In the genomic region with DNA sequence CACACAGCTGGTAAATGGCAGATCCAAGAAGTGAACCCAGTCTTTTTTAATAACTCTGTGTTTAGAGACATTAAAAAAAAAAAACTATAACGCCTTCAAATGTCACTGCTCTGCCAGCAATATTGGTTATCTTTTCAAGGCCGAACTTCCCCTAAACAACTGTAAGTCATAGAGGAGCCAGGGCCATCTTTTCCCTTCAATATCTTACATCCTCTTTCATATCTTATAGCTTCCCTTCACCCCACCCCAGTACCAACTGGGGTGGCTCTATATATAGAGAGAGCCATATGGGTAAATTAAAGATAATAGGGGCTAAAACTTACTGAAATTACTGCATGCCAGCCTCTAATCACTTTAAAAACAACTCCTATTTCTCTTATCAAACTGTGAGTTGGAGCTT, we compare ENCODE assay signal across 20 cellular contexts.
"Had no signal": no experiment of that assay in that cellular context is flagged by ENCODE, and none has a peak within 500 bp of the region (broad histone marks: within the 10 kb centered on the region; RNA-seq: fewer than 3 reads in every experiment).

No MANE protein-coding gene starts in this region.

- H3K4me3 Mint-ChIP-seq: endodermal cell; natural killer cell treated with Interleukin-12 subunit alpha and Interleukin-12 subunit beta and Interleukin-15 and Interleukin-18, amount 100 ng/mL, for 72 hours; neural progenitor cell; stimulated activated effector memory CD8-positive, alpha-beta T cell treated with anti-CD3 and anti-CD28 coated beads, Interleukin-12 subunit alpha, Interleukin-12 subunit beta, amount 100 ng/mL, for 72 hours; stimulated activated naive CD8-positive, alpha-beta T cell treated with anti-CD3 and anti-CD28 coated beads, Interleukin-15, Interleukin-2, amounts not matched to agents 100 ng/mL and 50 ng/mL, for 24 hours had no signal

- H3K27ac Mint-ChIP-seq: endodermal cell; natural killer cell treated with Interleukin-12 subunit alpha and Interleukin-12 subunit beta and Interleukin-15 and Interleukin-18, amount 100 ng/mL, for 72 hours; progenitor cell of endocrine pancreas; stimulated activated effector memory CD8-positive, alpha-beta T cell treated with anti-CD3 and anti-CD28 coated beads, Interleukin-12 subunit alpha, Interleukin-12 subunit beta, amount 100 ng/mL, for 72 hours; stimulated activated naive CD8-positive, alpha-beta T cell treated with anti-CD3 and anti-CD28 coated beads, Interleukin-15, Interleukin-2, amounts not matched to agents 100 ng/mL and 50 ng/mL, for 24 hours had no signal

- DNase-seq: effector CD4-positive, alpha-beta T cell; endodermal cell; erythroblast; foreskin keratinocyte; kidney; left cardiac atrium; left ventricle myocardium inferior; mesenchymal stem cell; midbrain; nucleus accumbens; ovary; right cardiac atrium; stimulated activated CD4-positive, alpha-beta T cell treated with anti-CD3 and anti-CD28 coated beads, Interleukin-2, amount 100 ng/mL, for 48 hours; stimulated activated CD8-positive, alpha-beta memory T cell treated with anti-CD3 and anti-CD28 coated beads, Interleukin-4, amount 100 ng/mL, for 48 hours; upper lobe of right lung had no signal

- H3K36me3 Mint-ChIP-seq: natural killer cell treated with Interleukin-12 subunit alpha and Interleukin-12 subunit beta and Interleukin-15 and Interleukin-18, amount 100 ng/mL, for 72 hours; neural progenitor cell; stimulated activated effector memory CD8-positive, alpha-beta T cell treated with anti-CD3 and anti-CD28 coated beads, Interleukin-12 subunit alpha, Interleukin-12 subunit beta, amount 100 ng/mL, for 72 hours had no signal

- ATAC-seq: foreskin keratinocyte; left cardiac atrium; natural killer cell treated with Interleukin-12 subunit alpha and Interleukin-12 subunit beta and Interleukin-15 and Interleukin-18, amount 100 ng/mL, for 72 hours; right cardiac atrium; stimulated activated effector memory CD8-positive, alpha-beta T cell treated with anti-CD3 and anti-CD28 coated beads, Interleukin-12 subunit alpha, Interleukin-12 subunit beta, amount 100 ng/mL, for 72 hours; upper lobe of right lung had no signal

- H3K9me3 Mint-ChIP-seq: endodermal cell; natural killer cell treated with Interleukin-12 subunit alpha and Interleukin-12 subunit beta and Interleukin-15 and Interleukin-18, amount 100 ng/mL, for 72 hours; neural progenitor cell; stimulated activated effector memory CD8-positive, alpha-beta T cell treated with anti-CD3 and anti-CD28 coated beads, Interleukin-12 subunit alpha, Interleukin-12 subunit beta, amount 100 ng/mL, for 72 hours; stimulated activated naive CD8-positive, alpha-beta T cell treated with anti-CD3 and anti-CD28 coated beads, Interleukin-15, Interleukin-2, amounts not matched to agents 100 ng/mL and 50 ng/mL, for 24 hours had no signal

- H3K4me1 Mint-ChIP-seq: endodermal cell; neural progenitor cell; stimulated activated effector memory CD8-positive, alpha-beta T cell treated with anti-CD3 and anti-CD28 coated beads, Interleukin-12 subunit alpha, Interleukin-12 subunit beta, amount 100 ng/mL, for 72 hours had no signal
